Comparison of ENCODE assay signal across 19 cellular contexts in the genomic region with DNA sequence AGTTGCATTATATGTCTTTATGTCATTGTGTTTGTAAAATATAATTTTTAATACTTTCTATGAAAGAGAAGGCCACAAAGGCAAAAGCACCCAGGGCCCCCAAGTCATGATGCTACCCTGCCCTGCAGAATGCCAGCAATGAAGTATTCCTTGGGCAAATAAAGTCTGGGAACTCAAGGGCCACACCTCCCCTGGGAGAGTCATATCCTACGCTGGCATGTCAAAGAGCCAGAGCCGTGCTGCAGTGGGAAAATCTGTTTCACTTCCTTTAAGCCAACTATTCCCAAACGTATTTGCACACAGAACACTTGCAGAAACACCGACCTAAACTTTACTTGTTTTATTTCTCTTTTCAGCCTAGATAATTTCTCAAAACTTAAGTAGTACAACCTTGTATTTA.
"Had no signal": no experiment of that assay in that cellular context is flagged by ENCODE, and none has a peak within 500 bp of the region (broad histone marks: within the 10 kb centered on the region; RNA-seq: fewer than 3 reads in every experiment).

No MANE protein-coding gene starts in this region.

- H3K27ac ChIP-seq: PC-9 had no signal

- H3K4me2 ChIP-seq: PC-9 had no signal

- H2AFZ ChIP-seq: PC-9 had no signal

- H3K4me3 ChIP-seq: PC-9 had no signal

- DNase-seq: activated CD4-positive, alpha-beta T cell treated with anti-CD3 and anti-CD28 coated beads for 48 hours; activated CD4-positive, alpha-beta T cell treated with anti-CD3 and anti-CD28 coated beads, Interleukin-2, amount 50 U/mL, for 4 hours; activated CD4-positive, CD25-positive, alpha-beta regulatory T cell treated with anti-CD3 and anti-CD28 coated beads, Interleukin-2, amount 50 U/mL, for 72 hours; activated CD8-positive, alpha-beta memory T cell treated with anti-CD3 and anti-CD28 coated beads, Interleukin-2, amount 10 ng/mL, durations not matched to agents 7 days and 5 days; activated gamma-delta T cell; activated naive CD4-positive, alpha-beta T cell treated with anti-CD3 and anti-CD28 coated beads for 36 hours; activated T-cell treated with anti-CD3 and anti-CD28 coated beads, Interleukin-2, amount 50 U/mL, for 4 hours; amygdala; Kasumi-1; NCI-H1092; NCI-H1417; NCI-H1694; NCI-H2081; NCI-H446; NCI-H524; PC-9; SHP77 treated with DMSO at 0.1 percent for 48 hours had no signal

- ATAC-seq: activated CD8-positive, alpha-beta memory T cell treated with anti-CD3 and anti-CD28 coated beads, Interleukin-2, amount 10 ng/mL, durations not matched to agents 7 days and 5 days; activated T-cell treated with anti-CD3 and anti-CD28 coated beads, Interleukin-2, amount 50 U/mL, for 4 hours; activated T-helper 17 cell treated with anti-CD3 and anti-CD28 coated beads, Interleukin-2, amount 50 U/mL, for 72 hours; WTC11 had no signal
